ENCODE assay signal across 1 cellular context in genomic region chr4:118683513-118683912, GRCh38.
TF ChIP-seq lines count a peak whose summit lies in the region.

No MANE protein-coding gene starts in this region.

TF ChIP-seq in K562, 482 proteins besides CTCF, POLR2A, EP300 and RAD21 (continued from another document and continues in another):
- TF ChIP-seq MAX (CRISPR knock-in tag; IDR thresholded peaks at IDR 0.05) (no peak), PRPF4 (IDR thresholded peaks at IDR 0.05; ENCODE audit: insufficient read depth, low read depth, low read length, poor library complexity, severe bottlenecking) (no peak), HIVEP1 (CRISPR knock-in tag; IDR thresholded peaks at IDR 0.05) (no peak), SMARCA5 (IDR thresholded peaks at IDR 0.05) (no peak), ELF1 (tag; IDR thresholded peaks at IDR 0.05) (peak; percentile 54; the same call in 1 of the 2 replicates), PTBP1 (IDR thresholded peaks at IDR 0.05; ENCODE audit: low read depth, low read length) (no peak), PRDM10 (IDR thresholded peaks at IDR 0.05; ENCODE audit: partially characterized antibody) (no peak), NBN (IDR thresholded peaks at IDR 0.05; ENCODE audit: low read depth) (no peak), NR2C2 (CRISPR knock-in tag; IDR thresholded peaks at IDR 0.05) (no peak), NR2C2 (tag; IDR thresholded peaks at IDR 0.05) (no peak), ZNF143 (CRISPR knock-in tag; IDR thresholded peaks at IDR 0.05) (peak; percentile 65), ZNF76 (CRISPR knock-in tag; IDR thresholded peaks at IDR 0.05; ENCODE audit: borderline replicate concordance) (no peak), ARID1B (IDR thresholded peaks at IDR 0.05) (no peak), TBL1XR1 (IDR thresholded peaks at IDR 0.05; ENCODE audit: low read length in 2 of 2) (no peak), TCF3 (CRISPR knock-in tag; IDR thresholded peaks at IDR 0.05) (no peak), ZKSCAN1 (IDR thresholded peaks at IDR 0.05; ENCODE audit: low read depth, low read length) (no peak), ZBTB40 (IDR thresholded peaks at IDR 0.05) (peak; percentile 74), ZBTB40 (CRISPR knock-in tag; IDR thresholded peaks at IDR 0.05) (no peak), ZNF780A (CRISPR knock-in tag; IDR thresholded peaks at IDR 0.05) (no peak), PHF8 (IDR thresholded peaks at IDR 0.05; ENCODE audit: borderline replicate concordance, low read length) (no peak), ZSCAN32 (CRISPR knock-in tag; IDR thresholded peaks at IDR 0.05) (no peak), PYGO2 (tag; IDR thresholded peaks at IDR 0.05) (no peak), SMAD4 (CRISPR knock-in tag; conservative IDR thresholded peaks at IDR 0.05) (no peak), GABPB1 (CRISPR knock-in tag; IDR thresholded peaks at IDR 0.05) (peak; percentile 51; the same call in 1 of the 2 replicates), NFIC (IDR thresholded peaks at IDR 0.05) (no peak), SUPT5H (IDR thresholded peaks at IDR 0.05) (no peak), HCFC1 (IDR thresholded peaks at IDR 0.05; ENCODE audit: low read depth, low read length) (peak; percentile 81), YY1 (IDR thresholded peaks at IDR 0.05; ENCODE audit: borderline replicate concordance in 1 of 3, control insufficient read depth in 1 of 3, extremely low read depth in 1 of 3, insufficient read depth in 3 of 3, insufficient read length in 1 of 3, insufficient replicate concordance in 2 of 3, low read depth in 1 of 3, low read length in 2 of 3) (peak in 2 of 3 experiments; percentile 23 to 58), SIX5 (IDR thresholded peaks at IDR 0.05; ENCODE audit: borderline replicate concordance in 1 of 2, insufficient read depth in 1 of 2, low read depth in 1 of 2, low read length in 2 of 2) (peak; percentile 21 to 42; a peak in 2 of 4 replicates), MCM2 (IDR thresholded peaks at IDR 0.05; ENCODE audit: low read depth) (no peak), TEAD1 (CRISPR knock-in tag; IDR thresholded peaks at IDR 0.05) (no peak), BCOR (IDR thresholded peaks at IDR 0.05) (no peak), KLF1 (tag; IDR thresholded peaks at IDR 0.05) (no peak), TGIF2 (CRISPR knock-in tag; IDR thresholded peaks at IDR 0.05) (no peak), ZNF668 (CRISPR knock-in tag; IDR thresholded peaks at IDR 0.05) (no peak), CBX2 (IDR thresholded peaks at IDR 0.05; ENCODE audit: insufficient read depth, low read length, poor library complexity, severe bottlenecking) (no peak), TCF7 (IDR thresholded peaks at IDR 0.05; ENCODE audit: borderline replicate concordance) (no peak), ZFX (CRISPR knock-in tag; IDR thresholded peaks at IDR 0.05) (no peak)
- TF ChIP-seq, protein P1, sequence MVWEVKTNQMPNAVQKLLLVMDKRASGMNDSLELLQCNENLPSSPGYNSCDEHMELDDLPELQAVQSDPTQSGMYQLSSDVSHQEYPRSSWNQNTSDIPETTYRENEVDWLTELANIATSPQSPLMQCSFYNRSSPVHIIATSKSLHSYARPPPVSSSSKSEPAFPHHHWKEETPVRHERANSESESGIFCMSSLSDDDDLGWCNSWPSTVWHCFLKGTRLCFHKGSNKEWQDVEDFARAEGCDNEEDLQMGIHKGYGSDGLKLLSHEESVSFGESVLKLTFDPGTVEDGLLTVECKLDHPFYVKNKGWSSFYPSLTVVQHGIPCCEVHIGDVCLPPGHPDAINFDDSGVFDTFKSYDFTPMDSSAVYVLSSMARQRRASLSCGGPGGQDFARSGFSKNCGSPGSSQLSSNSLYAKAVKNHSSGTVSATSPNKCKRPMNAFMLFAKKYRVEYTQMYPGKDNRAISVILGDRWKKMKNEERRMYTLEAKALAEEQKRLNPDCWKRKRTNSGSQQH (CRISPR knock-in tag; IDR thresholded peaks at IDR 0.05): no peak
- TF ChIP-seq, protein P2, sequence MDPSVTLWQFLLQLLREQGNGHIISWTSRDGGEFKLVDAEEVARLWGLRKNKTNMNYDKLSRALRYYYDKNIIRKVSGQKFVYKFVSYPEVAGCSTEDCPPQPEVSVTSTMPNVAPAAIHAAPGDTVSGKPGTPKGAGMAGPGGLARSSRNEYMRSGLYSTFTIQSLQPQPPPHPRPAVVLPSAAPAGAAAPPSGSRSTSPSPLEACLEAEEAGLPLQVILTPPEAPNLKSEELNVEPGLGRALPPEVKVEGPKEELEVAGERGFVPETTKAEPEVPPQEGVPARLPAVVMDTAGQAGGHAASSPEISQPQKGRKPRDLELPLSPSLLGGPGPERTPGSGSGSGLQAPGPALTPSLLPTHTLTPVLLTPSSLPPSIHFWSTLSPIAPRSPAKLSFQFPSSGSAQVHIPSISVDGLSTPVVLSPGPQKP (CRISPR knock-in tag; IDR thresholded peaks at IDR 0.05): no peak
- TF ChIP-seq, protein P3, sequence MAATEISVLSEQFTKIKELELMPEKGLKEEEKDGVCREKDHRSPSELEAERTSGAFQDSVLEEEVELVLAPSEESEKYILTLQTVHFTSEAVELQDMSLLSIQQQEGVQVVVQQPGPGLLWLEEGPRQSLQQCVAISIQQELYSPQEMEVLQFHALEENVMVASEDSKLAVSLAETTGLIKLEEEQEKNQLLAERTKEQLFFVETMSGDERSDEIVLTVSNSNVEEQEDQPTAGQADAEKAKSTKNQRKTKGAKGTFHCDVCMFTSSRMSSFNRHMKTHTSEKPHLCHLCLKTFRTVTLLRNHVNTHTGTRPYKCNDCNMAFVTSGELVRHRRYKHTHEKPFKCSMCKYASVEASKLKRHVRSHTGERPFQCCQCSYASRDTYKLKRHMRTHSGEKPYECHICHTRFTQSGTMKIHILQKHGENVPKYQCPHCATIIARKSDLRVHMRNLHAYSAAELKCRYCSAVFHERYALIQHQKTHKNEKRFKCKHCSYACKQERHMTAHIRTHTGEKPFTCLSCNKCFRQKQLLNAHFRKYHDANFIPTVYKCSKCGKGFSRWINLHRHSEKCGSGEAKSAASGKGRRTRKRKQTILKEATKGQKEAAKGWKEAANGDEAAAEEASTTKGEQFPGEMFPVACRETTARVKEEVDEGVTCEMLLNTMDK (IDR thresholded peaks at IDR 0.05; ENCODE audit: borderline replicate concordance, insufficient read depth, low read depth, low read length, poor library complexity, severe bottlenecking): peak; percentile 3
- TF ChIP-seq, protein P4, sequence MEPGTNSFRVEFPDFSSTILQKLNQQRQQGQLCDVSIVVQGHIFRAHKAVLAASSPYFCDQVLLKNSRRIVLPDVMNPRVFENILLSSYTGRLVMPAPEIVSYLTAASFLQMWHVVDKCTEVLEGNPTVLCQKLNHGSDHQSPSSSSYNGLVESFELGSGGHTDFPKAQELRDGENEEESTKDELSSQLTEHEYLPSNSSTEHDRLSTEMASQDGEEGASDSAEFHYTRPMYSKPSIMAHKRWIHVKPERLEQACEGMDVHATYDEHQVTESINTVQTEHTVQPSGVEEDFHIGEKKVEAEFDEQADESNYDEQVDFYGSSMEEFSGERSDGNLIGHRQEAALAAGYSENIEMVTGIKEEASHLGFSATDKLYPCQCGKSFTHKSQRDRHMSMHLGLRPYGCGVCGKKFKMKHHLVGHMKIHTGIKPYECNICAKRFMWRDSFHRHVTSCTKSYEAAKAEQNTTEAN (CRISPR knock-in tag; IDR thresholded peaks at IDR 0.05): no peak
- TF ChIP-seq, protein P5, sequence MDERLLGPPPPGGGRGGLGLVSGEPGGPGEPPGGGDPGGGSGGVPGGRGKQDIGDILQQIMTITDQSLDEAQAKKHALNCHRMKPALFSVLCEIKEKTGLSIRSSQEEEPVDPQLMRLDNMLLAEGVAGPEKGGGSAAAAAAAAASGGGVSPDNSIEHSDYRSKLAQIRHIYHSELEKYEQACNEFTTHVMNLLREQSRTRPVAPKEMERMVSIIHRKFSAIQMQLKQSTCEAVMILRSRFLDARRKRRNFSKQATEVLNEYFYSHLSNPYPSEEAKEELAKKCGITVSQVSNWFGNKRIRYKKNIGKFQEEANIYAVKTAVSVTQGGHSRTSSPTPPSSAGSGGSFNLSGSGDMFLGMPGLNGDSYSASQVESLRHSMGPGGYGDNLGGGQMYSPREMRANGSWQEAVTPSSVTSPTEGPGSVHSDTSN (CRISPR knock-in tag; IDR thresholded peaks at IDR 0.05; ENCODE audit: low read depth): no peak
- TF ChIP-seq, protein P5 (tag; conservative IDR thresholded peaks at IDR 0.05; ENCODE audit: low read depth): no peak
